ENCODE assay signal across 18 cellular contexts in genomic region chr11:44761546-44761961, GRCh38. TPM values are rescaled to one million over a fixed set of nuclear protein-coding genes. Genes with fewer than 3 reads are reported as not detected.
DNase-seq lines count a peak whose midpoint lies in the region; ATAC-seq and TF ChIP-seq lines count a peak whose summit lies in the region.
"Had no signal": no experiment of that assay in that cellular context is flagged by ENCODE, and none has a peak within 500 bp of the region (broad histone marks: within the 10 kb centered on the region; RNA-seq: fewer than 3 reads in every experiment).

No MANE protein-coding gene starts in this region.

- H3K27me3 Mint-ChIP-seq in nephron (ENCODE audit: low read depth) = no peaks in the 10 kb centered on the region
- H3K27me3 Mint-ChIP-seq in activated naive CD8-positive, alpha-beta T cell treated with anti-CD3 and anti-CD28 coated beads for 36 hours = no peaks in the 10 kb centered on the region

- H3K9me3 Mint-ChIP-seq in nephron = peaks cover 11% of the 10 kb centered on the region
- H3K9me3 Mint-ChIP-seq in activated naive CD8-positive, alpha-beta T cell treated with anti-CD3 and anti-CD28 coated beads for 36 hours = peaks cover 7% of the 10 kb centered on the region

- WGBS in GM23248 (ENCODE audit: low coverage in 1 of 2, low lambda C conversion rate in 2 of 2, missing lambda C conversion rate in 2 of 2), 2 experiments = 40 to 43% methylated on average over 14 of the region's 14 CpGs

- peaks cover 70% of the 10 kb centered on the region for H3K4me1 Mint-ChIP-seq in nephron
- H3K4me1 Mint-ChIP-seq in activated naive CD8-positive, alpha-beta T cell treated with anti-CD3 and anti-CD28 coated beads for 36 hours = peaks cover 6% of the 10 kb centered on the region

- H3K27me3 ChIP-seq in uterus (no peaks in the 10 kb centered on the region), GM23248 (replicated peaks; ENCODE audit: insufficient read depth) (peaks cover 6% of the 10 kb centered on the region; the same call in 1 of the 2 replicates)

- H3K4me3 ChIP-seq in uterus (no peak overlapping the region), GM23248 (no peak overlapping the region)

- peak overlapping the region; percentile 85 to 89 (median 87) for H3K27ac Mint-ChIP-seq in nephron
- no peak overlapping the region for H3K27ac Mint-ChIP-seq in activated naive CD8-positive, alpha-beta T cell treated with anti-CD3 and anti-CD28 coated beads for 36 hours
- H3K27ac Mint-ChIP-seq: activated CD8-positive, alpha-beta T cell treated with anti-CD3 and anti-CD28 coated beads, Interleukin-2, amount 10 ng/mL, durations not matched to agents 7 days and 5 days; activated T-helper 2 cell treated with anti-CD3 and anti-CD28 coated beads, Interferon-gamma antibody, Interleukin-2, Interleukin-4, amounts not matched to agents 10 μg/mL and 5 μg/mL and 100 μg/mL, durations not matched to agents 14 hours and 24 hours and 36 hours had no signal

- H3K9me3 ChIP-seq in uterus (no peaks in the 10 kb centered on the region), GM23248 (ENCODE audit: low read depth) (no peaks in the 10 kb centered on the region)

- H3K36me3 ChIP-seq in uterus = no peaks in the 10 kb centered on the region
- no peaks in the 10 kb centered on the region for H3K36me3 ChIP-seq in GM23248 (ENCODE audit: low read depth)

- no peak overlapping the region for H3K9ac ChIP-seq in GM23248

- in situ Hi-C loops in GM23248 (cut with MboI) = no loop called here

- no peaks in the 10 kb centered on the region for H3K9me2 ChIP-seq in GM23248 (ENCODE audit: insufficient read depth)

- H3K36me3 Mint-ChIP-seq in nephron (ENCODE audit: low read depth) = peaks cover 15% of the 10 kb centered on the region
- H3K36me3 Mint-ChIP-seq in activated naive CD8-positive, alpha-beta T cell treated with anti-CD3 and anti-CD28 coated beads for 36 hours = no peaks in the 10 kb centered on the region

- H4K20me1 ChIP-seq in GM23248 (ENCODE audit: insufficient read depth) = no peaks in the 10 kb centered on the region

- H3K79me2 ChIP-seq in GM23248 (ENCODE audit: insufficient read depth) = no peaks in the 10 kb centered on the region

- H3K4me2 ChIP-seq in GM23248 (ENCODE audit: unreplicated experiment) = no peak overlapping the region

- peak overlapping the region in 2 of 3 experiments; percentile 15 to 17 for H3K4me3 Mint-ChIP-seq in nephron
- no peak overlapping the region for H3K4me3 Mint-ChIP-seq in activated naive CD8-positive, alpha-beta T cell treated with anti-CD3 and anti-CD28 coated beads for 36 hours
- H3K4me3 Mint-ChIP-seq: activated CD8-positive, alpha-beta T cell treated with anti-CD3 and anti-CD28 coated beads, Interleukin-2, amount 10 ng/mL, durations not matched to agents 7 days and 5 days; CD4-positive, CD25-positive, alpha-beta regulatory T cell had no signal

- H3K4me1 ChIP-seq in uterus (peaks cover 0 to 28% of the 10 kb centered on the region in 2 donors), GM23248 (ENCODE audit: insufficient read depth) (peaks cover 24% of the 10 kb centered on the region)

- TF ChIP-seq POLR2A in uterus (IDR thresholded peaks at IDR 0.05) = no peak

- intact Hi-C loops in Right ventricle myocardium superior (cut with DNase I) (no loop called here), uterus (cut with DNase I; ENCODE audit: low total_unique reads) (no loop called here)

- ATAC-seq in Right ventricle myocardium superior (ENCODE audit: poor library complexity) (peak; percentile 44), GM19395 (IDR thresholded peaks at IDR 0.05; ENCODE audit: unreplicated experiment) (no peak)
- ATAC-seq: activated CD8-positive, alpha-beta T cell treated with anti-CD3 and anti-CD28 coated beads, Interleukin-2, amount 10 ng/mL, durations not matched to agents 7 days and 5 days had no signal

- H3K27ac ChIP-seq in uterus (peak overlapping the region; percentile 84 to 87), GM23248 (no peak overlapping the region)
- H3K27ac ChIP-seq: HL-60 had no signal

- no peak overlapping the region for H2AFZ ChIP-seq in GM23248

- H3F3A ChIP-seq in GM23248 (ENCODE audit: insufficient read depth) = peaks cover 12% of the 10 kb centered on the region

- TF ChIP-seq CTCF in nephron (IDR thresholded peaks at IDR 0.05; ENCODE audit: unreplicated experiment in 3 of 3) (no peak), uterus (IDR thresholded peaks at IDR 0.05) (no peak)

- DNase-seq in NCI-H82 (lab: John Stamatoyannopoulos, UW) (peak; percentile 98), NCI-H82 treated with DMSO at 0.1 percent for 48 hours (lab: John Stamatoyannopoulos, UW; ENCODE audit: unreplicated experiment) (no peak), Right ventricle myocardium superior (peak; percentile 57), uterus (peak in 1 of 2 donors; percentile 17), GM23248 (no peak)
- no peak for DNase-seq in activated naive CD8-positive, alpha-beta T cell treated with anti-CD3 and anti-CD28 coated beads for 36 hours
- DNase-seq: 8988T; activated CD8-positive, alpha-beta T cell treated with anti-CD3 and anti-CD28 coated beads, Interleukin-2, amount 10 ng/mL, durations not matched to agents 7 days and 5 days; amygdala; CD4-positive, CD25-positive, alpha-beta regulatory T cell; Kasumi-1; NCI-H187 treated with DMSO at 0.1 percent for 48 hours; NCI-H774; stimulated activated CD4-positive, alpha-beta T cell treated with anti-CD3 and anti-CD28 coated beads, Interleukin-4, amount 100 ng/mL, for 4 hours had no signal

RNA-seq across cellular contexts. Expression of gene TSPAN18, which starts 34.8 kb away (rescaled TPM):
- 99.7 TPM for total RNA-seq in Right ventricle myocardium superior
- 100 to 1,000 TPM in 1 of 4 donors, 10 to 100 TPM in 1, 1 to 10 TPM in 2; 1.2 to 117 (median 20.1) TPM for total RNA-seq in uterus
- 0.54 TPM in 1 of 2 replicates, not detected in the other for total RNA-seq in GM23248 (2014; rRNA removed; shearing (Covaris generic))
- polyA plus RNA-seq in GM23248 (2016; fragmentation: Nextera tagmentation; extraction: Ambion mirVana) = 0.09 and 0.20 TPM in 2 replicates
- total RNA-seq in activated naive CD8-positive, alpha-beta T cell treated with anti-CD3 and anti-CD28 coated beads for 36 hours = 1 to 10 TPM in 1 of 2 experiments, under 1 TPM in 1; 0.52 to 1.2 TPM

Comparison
In these comparisons a context has a peak if more than half of its experiments do, and no peak if none do; other contexts are left out.
1. DNase-seq: peak in NCI-H82 (single experiment) and Right ventricle myocardium superior (single experiment); none in NCI-H82 treated with DMSO at 0.1 percent for 48 hours (single experiment), GM23248 (single experiment) and activated naive CD8-positive, alpha-beta T cell treated with anti-CD3 and anti-CD28 coated beads for 36 hours (single experiment).